ENCODE assay signal across 22 cellular contexts in the genomic region with DNA sequence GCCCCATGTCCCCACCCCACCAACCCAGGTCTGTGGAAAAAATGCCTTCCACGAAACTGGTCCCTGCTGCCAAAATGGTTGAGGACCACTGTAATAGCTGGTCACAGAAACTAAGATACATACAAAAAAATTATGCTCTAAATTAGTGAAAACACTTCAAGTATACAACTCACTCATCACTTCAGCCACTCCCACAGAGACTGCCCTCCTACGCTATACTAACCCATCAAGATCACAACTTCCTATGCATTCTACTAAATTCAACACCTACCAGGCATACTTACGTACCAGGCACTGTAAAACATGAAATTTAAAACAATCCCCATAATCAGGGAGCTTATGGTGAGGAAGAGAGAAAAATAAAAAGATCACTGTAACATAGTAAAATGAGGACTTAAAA.
"Had no signal": no experiment of that assay in that cellular context is flagged by ENCODE, and none has a peak within 500 bp of the region (broad histone marks: within the 10 kb centered on the region; RNA-seq: fewer than 3 reads in every experiment).

No MANE protein-coding gene starts in this region.

- H3K9ac ChIP-seq: KMS-11 had no signal

- H3K4me2 ChIP-seq: KMS-11 had no signal

- H3K27ac ChIP-seq: KMS-11, SJCRH30, SK-N-MC had no signal

- H3K9me3 Mint-ChIP-seq: activated CD4-positive, alpha-beta memory T cell treated with anti-CD3 and anti-CD28 coated beads for 36 hours; activated naive CD4-positive, alpha-beta T cell treated with anti-CD3 and anti-CD28 coated beads, Interleukin-2, amount 10 ng/mL, durations not matched to agents 7 days and 5 days; brain; T-helper 1 cell treated with Interleukin-12 subunit alpha and Interleukin-12 subunit beta and Interleukin-4 antibody, amounts not matched to agents 30 μg/mL and 1 μg/mL, for 36 hours; T-helper 2 cell treated with Interferon-gamma antibody and Interleukin-4, amounts not matched to agents 5 μg/mL and 100 μg/mL, for 36 hours had no signal

- DNase-seq: activated CD4-positive, alpha-beta memory T cell treated with anti-CD3 and anti-CD28 coated beads for 36 hours; activated CD4-positive, alpha-beta T cell treated with anti-CD3 and anti-CD28 coated beads, Interleukin-2, amount 10 ng/mL, durations not matched to agents 7 days and 5 days; activated CD8-positive, alpha-beta memory T cell treated with anti-CD3 and anti-CD28 coated beads, Interleukin-2, amount 50 U/mL, for 4 hours; activated effector memory CD4-positive, alpha-beta T cell treated with Interleukin-2 at 50 U/mL for 16 hours; activated naive CD4-positive, alpha-beta T cell treated with anti-CD3 and anti-CD28 coated beads, Interleukin-2, amount 10 ng/mL, durations not matched to agents 7 days and 5 days; activated T-cell treated with anti-CD3 and anti-CD28 coated beads for 4 hours; activated T-cell treated with anti-CD3 and anti-CD28 coated beads, Interleukin-2, amount 50 U/mL, for 48 hours; anterior cingulate cortex; caudate nucleus; cerebellar nuclear complex; NCI-H1417 treated with DMSO at 0.1 percent for 48 hours; NCI-H187 treated with DMSO at 0.1 percent for 48 hours; NCI-H2227 treated with DMSO at 0.1 percent for 48 hours; NCI-H446 treated with DMSO at 0.1 percent for 48 hours; SHP77; SJCRH30 had no signal

- H3K4me3 ChIP-seq: SJCRH30, SK-N-MC had no signal

- H3K4me1 Mint-ChIP-seq: activated naive CD4-positive, alpha-beta T cell treated with anti-CD3 and anti-CD28 coated beads, Interleukin-2, amount 10 ng/mL, durations not matched to agents 7 days and 5 days had no signal

- H3K9me3 ChIP-seq: SJCRH30 had no signal

- H3K27ac Mint-ChIP-seq: activated CD4-positive, alpha-beta memory T cell treated with anti-CD3 and anti-CD28 coated beads for 36 hours; activated CD4-positive, alpha-beta T cell treated with anti-CD3 and anti-CD28 coated beads, Interleukin-2, amount 10 ng/mL, durations not matched to agents 7 days and 5 days; activated naive CD4-positive, alpha-beta T cell treated with anti-CD3 and anti-CD28 coated beads, Interleukin-2, amount 10 ng/mL, durations not matched to agents 7 days and 5 days; T-helper 1 cell treated with Interleukin-12 subunit alpha and Interleukin-12 subunit beta and Interleukin-4 antibody, amounts not matched to agents 30 μg/mL and 1 μg/mL, for 36 hours; T-helper 2 cell treated with Interferon-gamma antibody and Interleukin-4, amounts not matched to agents 5 μg/mL and 100 μg/mL, for 36 hours had no signal

- H3K27me3 ChIP-seq: SJCRH30 had no signal

- ATAC-seq: Panc1 had no signal

- H3K36me3 Mint-ChIP-seq: activated CD4-positive, alpha-beta memory T cell treated with anti-CD3 and anti-CD28 coated beads for 36 hours; activated naive CD4-positive, alpha-beta T cell treated with anti-CD3 and anti-CD28 coated beads, Interleukin-2, amount 10 ng/mL, durations not matched to agents 7 days and 5 days had no signal

- H3K4me3 Mint-ChIP-seq: activated CD4-positive, alpha-beta memory T cell treated with anti-CD3 and anti-CD28 coated beads for 36 hours; activated CD4-positive, alpha-beta T cell treated with anti-CD3 and anti-CD28 coated beads, Interleukin-2, amount 10 ng/mL, durations not matched to agents 7 days and 5 days; activated naive CD4-positive, alpha-beta T cell treated with anti-CD3 and anti-CD28 coated beads, Interleukin-2, amount 10 ng/mL, durations not matched to agents 7 days and 5 days; brain; T-helper 1 cell treated with Interleukin-12 subunit alpha and Interleukin-12 subunit beta and Interleukin-4 antibody, amounts not matched to agents 30 μg/mL and 1 μg/mL, for 36 hours; T-helper 2 cell treated with Interferon-gamma antibody and Interleukin-4, amounts not matched to agents 5 μg/mL and 100 μg/mL, for 36 hours had no signal

- H3K27me3 Mint-ChIP-seq: activated CD4-positive, alpha-beta memory T cell treated with anti-CD3 and anti-CD28 coated beads for 36 hours; activated CD4-positive, alpha-beta T cell treated with anti-CD3 and anti-CD28 coated beads, Interleukin-2, amount 10 ng/mL, durations not matched to agents 7 days and 5 days; activated naive CD4-positive, alpha-beta T cell treated with anti-CD3 and anti-CD28 coated beads, Interleukin-2, amount 10 ng/mL, durations not matched to agents 7 days and 5 days had no signal
